12 cellular contexts compared by ENCODE assay signal in genomic region chr2:65316072-65316471, GRCh38.
DNase-seq lines count a peak whose midpoint lies in the region; TF ChIP-seq lines count a peak whose summit lies in the region.
"Had no signal": no experiment of that assay in that cellular context is flagged by ENCODE, and none has a peak within 500 bp of the region (broad histone marks: within the 10 kb centered on the region; RNA-seq: fewer than 3 reads in every experiment).

No MANE protein-coding gene starts in this region.

- H3K18ac ChIP-seq in mesenchymal stem cell (ENCODE audit: low read depth in 1 of 2, low read length in 2 of 2) = no peak overlapping the region

- 31 to 63% methylated on average over 4 to 5 of the region's 6 CpGs for WGBS in esophagus squamous epithelium, 2 donors
- WGBS in mesenchymal stem cell = 80% methylated on average over 4 of the region's 6 CpGs
- 61% methylated on average over 6 of the region's 6 CpGs; no CpG with 5 or more reads in 1 of the 2 donors for WGBS in transverse colon (ENCODE audit: low coverage in 1 of 2), 2 donors

- H3K9ac ChIP-seq in mesenchymal stem cell (ENCODE audit: low read length) = peak overlapping the region; percentile 62

- no peak overlapping the region for H3K27ac Mint-ChIP-seq in activated naive CD4-positive, alpha-beta T cell treated with anti-CD3 and anti-CD28 coated beads for 36 hours

- no peak overlapping the region for H2BK120ac ChIP-seq in mesenchymal stem cell (ENCODE audit: low read depth, low read length)

- no peak overlapping the region for H3K4me3 Mint-ChIP-seq in activated naive CD4-positive, alpha-beta T cell treated with anti-CD3 and anti-CD28 coated beads for 36 hours
- H3K4me3 Mint-ChIP-seq: brain had no signal

- TF ChIP-seq EP300 in transverse colon (IDR thresholded peaks at IDR 0.05; ENCODE audit: low read depth) = no peak

- H2BK15ac ChIP-seq in mesenchymal stem cell (ENCODE audit: low read depth, poor library complexity, severe bottlenecking) = no peak overlapping the region

- H3K9me3 ChIP-seq in esophagus squamous epithelium = no peaks in the 10 kb centered on the region
- no peaks in the 10 kb centered on the region for H3K9me3 ChIP-seq in mesenchymal stem cell (ENCODE audit: control insufficient read depth, low read length)
- no peaks in the 10 kb centered on the region for H3K9me3 ChIP-seq in transverse colon
- H3K9me3 ChIP-seq: SJSA1 had no signal

- H3K27me3 ChIP-seq in esophagus squamous epithelium (no peaks in the 10 kb centered on the region), mesenchymal stem cell (ENCODE audit: control insufficient read depth in 1 of 2, insufficient read depth in 1 of 2, low read length in 2 of 2) (no peaks in the 10 kb centered on the region), transverse colon (no peaks in the 10 kb centered on the region)
- H3K27me3 ChIP-seq: SJSA1 had no signal

- H2BK12ac ChIP-seq in mesenchymal stem cell (ENCODE audit: low read length in 2 of 2) = no peak overlapping the region

- TF ChIP-seq CTCF in RWPE1 (conservative IDR thresholded peaks at IDR 0.05; ENCODE audit: low read depth) = no peak
- TF ChIP-seq CTCF in esophagus squamous epithelium (IDR thresholded peaks at IDR 0.05) = peak in 1 of 6 experiments; percentile 18
- TF ChIP-seq CTCF in transverse colon (IDR thresholded peaks at IDR 0.05) = no peak

- H3K4me1 ChIP-seq in esophagus squamous epithelium (peaks cover 7 to 42% (median 12%) of the 10 kb centered on the region in 3 donors), mesenchymal stem cell (ENCODE audit: control insufficient read depth, insufficient read depth, low read depth, low read length) (peaks cover 22% of the 10 kb centered on the region), transverse colon (peaks cover 0 to 13% (median 5%) of the 10 kb centered on the region in 4 donors)

- H2AFZ ChIP-seq in mesenchymal stem cell (ENCODE audit: low read depth, low read length) = no peak overlapping the region

- H3K27me3 Mint-ChIP-seq in activated naive CD4-positive, alpha-beta T cell treated with anti-CD3 and anti-CD28 coated beads for 36 hours (ENCODE audit: low read depth) = no peaks in the 10 kb centered on the region
- H3K27me3 Mint-ChIP-seq: brain had no signal

- H3K36me3 ChIP-seq in esophagus squamous epithelium (peaks cover 8 to 47% (median 8%) of the 10 kb centered on the region in 3 donors), mesenchymal stem cell (ENCODE audit: control insufficient read depth in 1 of 2, insufficient read depth in 2 of 2, low read depth in 1 of 2, low read length in 2 of 2) (peaks cover 36 to 53% of the 10 kb centered on the region in 2 experiments), transverse colon (peaks cover 0 to 9% (median 4%) of the 10 kb centered on the region in 4 donors)

- no peak overlapping the region for H3K4ac ChIP-seq in mesenchymal stem cell (ENCODE audit: low read depth in 1 of 2, low read length in 2 of 2)

- H3K9me3 Mint-ChIP-seq in activated naive CD4-positive, alpha-beta T cell treated with anti-CD3 and anti-CD28 coated beads for 36 hours = no peaks in the 10 kb centered on the region
- H3K9me3 Mint-ChIP-seq: brain had no signal

- H3K4me3 ChIP-seq in esophagus squamous epithelium = no peak overlapping the region
- peak overlapping the region in 1 of 2 experiments; percentile 21 for H3K4me3 ChIP-seq in mesenchymal stem cell (ENCODE audit: insufficient read depth in 1 of 2, low read depth in 1 of 2, low read length in 2 of 2)
- H3K4me3 ChIP-seq in transverse colon = no peak overlapping the region
- H3K4me3 ChIP-seq: SJSA1 had no signal

- H3K4me1 Mint-ChIP-seq in activated naive CD4-positive, alpha-beta T cell treated with anti-CD3 and anti-CD28 coated beads for 36 hours (ENCODE audit: low read depth) = peaks cover 11% of the 10 kb centered on the region

- H3K36me3 Mint-ChIP-seq in activated naive CD4-positive, alpha-beta T cell treated with anti-CD3 and anti-CD28 coated beads for 36 hours (ENCODE audit: low read depth) = peaks cover 14% of the 10 kb centered on the region

- DNase-seq in RWPE1 (ENCODE audit: low spot score) (peak; percentile 88), esophagus squamous epithelium (lab: John Stamatoyannopoulos, UW) (no peak), mesenchymal stem cell (no peak), transverse colon (peak; percentile 34), cerebellum (ENCODE audit: low spot score) (no peak), G401 (ENCODE audit: low spot score) (no peak)
- no peak for DNase-seq in activated naive CD4-positive, alpha-beta T cell treated with anti-CD3 and anti-CD28 coated beads for 36 hours
- no peak for DNase-seq in activated naive CD4-positive, alpha-beta T cell (lab: John Stamatoyannopoulos, UW)
- DNase-seq: NCI-H526 treated with DMSO at 0.1 percent for 48 hours; stimulated activated CD8-positive, alpha-beta memory T cell treated with anti-CD3 and anti-CD28 coated beads, Interleukin-4, amount 100 ng/mL, for 48 hours had no signal

- no peak overlapping the region for H4K91ac ChIP-seq in mesenchymal stem cell (ENCODE audit: low read length)

- CTCF ChIA-PET in RWPE1 (lab: Yijun Ruan, JAX) = no interaction called here
- CTCF ChIA-PET in activated naive CD4-positive, alpha-beta T cell treated with anti-CD3 and anti-CD28 coated beads for 36 hours (lab: Charles Lee) = no interaction called here

- H3K79me1 ChIP-seq in mesenchymal stem cell (replicated peaks; ENCODE audit: low read length, poor library complexity, severe bottlenecking) = peaks cover 46% of the 10 kb centered on the region

- peak overlapping the region; percentile 56 for H4K8ac ChIP-seq in mesenchymal stem cell (ENCODE audit: low read length)

- POLR2A ChIA-PET in RWPE1 (lab: Yijun Ruan, JAX; ENCODE audit: low non-redundant PET) = no interaction called here

- intact Hi-C loops in esophagus squamous epithelium (cut with DNase I) = no loop called here
- intact Hi-C loops in transverse colon (cut with DNase I; ENCODE audit: low total_unique reads) = no loop called here
- intact Hi-C loops in activated naive CD4-positive, alpha-beta T cell treated with anti-CD3 and anti-CD28 coated beads for 36 hours (cut with micrococcal nuclease) = no loop called here

- no peak overlapping the region for H2AK5ac ChIP-seq in mesenchymal stem cell (ENCODE audit: low read length, severe bottlenecking)

- H3K27ac ChIP-seq in RWPE1 (peak overlapping the region; percentile 94), esophagus squamous epithelium (peak overlapping the region; percentile 43 to 84 (median 54)), mesenchymal stem cell (ENCODE audit: low read length, poor library complexity, severe bottlenecking) (no peak overlapping the region), transverse colon (peak overlapping the region in 2 of 4 donors; percentile 18 to 55)
- H3K27ac ChIP-seq: SJSA1 had no signal

- H2BK5ac ChIP-seq in mesenchymal stem cell (ENCODE audit: low read depth, low read length, poor library complexity, severe bottlenecking) = no peak overlapping the region

- H3K23ac ChIP-seq in mesenchymal stem cell (ENCODE audit: low read length in 2 of 2) = no peak overlapping the region

- in situ Hi-C loops in transverse colon (cut with MboI; ENCODE audit: low pct_ligation_motif_present in 1 of 4, low pct_unique_long_range_greater_than_20kb in 1 of 4, low sequenced_read_pairs in 3 of 4) (no loop called here), G401 (cut with HindIII; ENCODE audit: low sequenced_read_pairs) (no loop called here)

- H3K14ac ChIP-seq in mesenchymal stem cell (ENCODE audit: low read length in 2 of 2) = no peak overlapping the region

- TF ChIP-seq POLR2A in esophagus squamous epithelium (IDR thresholded peaks at IDR 0.05) = no peak
- TF ChIP-seq POLR2A in transverse colon (IDR thresholded peaks at IDR 0.05) = no peak

- H3K4me2 ChIP-seq in mesenchymal stem cell (ENCODE audit: low read length, poor library complexity, severe bottlenecking) = no peak overlapping the region

Comparison
In these comparisons a context has a peak if more than half of its experiments do, and no peak if none do; other contexts are left out.
1. DNase-seq: peak in RWPE1 (single experiment) and transverse colon (single experiment); none in esophagus squamous epithelium (single experiment), mesenchymal stem cell (single experiment), cerebellum (single experiment), activated naive CD4-positive, alpha-beta T cell treated with anti-CD3 and anti-CD28 coated beads for 36 hours (single experiment), activated naive CD4-positive, alpha-beta T cell (0 of 4) and G401 (single experiment).